ENCODE assay signal across 20 cellular contexts in the genomic region with DNA sequence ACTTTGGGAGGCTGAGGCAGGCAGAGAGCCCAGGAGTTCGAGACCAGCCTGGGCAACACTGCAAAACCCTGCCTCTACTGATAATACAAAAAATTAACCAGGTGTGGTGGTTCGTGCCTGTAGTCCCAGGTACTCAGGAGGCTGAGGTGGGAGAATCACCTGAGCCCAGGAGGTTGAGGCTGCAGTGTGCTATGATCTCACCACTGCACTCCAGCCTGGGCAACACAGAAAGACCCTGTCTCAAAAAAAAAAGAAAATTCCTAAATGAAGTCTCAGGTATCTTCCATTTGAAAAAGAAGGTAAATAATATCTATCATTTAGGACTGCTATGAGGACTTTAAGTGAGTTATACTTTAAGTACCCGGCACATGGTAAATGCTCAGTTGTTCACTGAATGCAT. TPM values are rescaled to one million over a fixed set of nuclear protein-coding genes. Genes with fewer than 3 reads are reported as not detected.
A peak's percentile ranks its signal among the peaks of the same experiment; 100 is the strongest.
DNase-seq lines count a peak whose midpoint lies in the region; FAIRE-seq and TF ChIP-seq lines count a peak whose summit lies in the region.
"Had no signal": no experiment of that assay in that cellular context is flagged by ENCODE, and none has a peak within 500 bp of the region (broad histone marks: within the 10 kb centered on the region; RNA-seq: fewer than 3 reads in every experiment).

No MANE protein-coding gene starts in this region.

- TF ChIP-seq CTCF in GM12875 (IDR thresholded peaks at IDR 0.05; ENCODE audit: borderline replicate concordance, insufficient read depth, low read depth, low read length) (no peak), OCI-LY1 (IDR thresholded peaks at IDR 0.05; ENCODE audit: low read length) (no peak), endothelial cell of umbilical vein (IDR thresholded peaks at IDR 0.05; ENCODE audit: extremely low read depth in 1 of 2, insufficient read depth in 1 of 2, low read depth in 1 of 2, low read length in 2 of 2) (no peak), tibial artery (IDR thresholded peaks at IDR 0.05) (no peak)

- no peak overlapping the region for H3K9ac ChIP-seq in OCI-LY1 (ENCODE audit: low read length)
- no peak overlapping the region for H3K9ac ChIP-seq in endothelial cell of umbilical vein (replicated peaks; ENCODE audit: extremely low read depth, insufficient read depth, low read length)
- H3K9ac ChIP-seq in skeletal muscle satellite cell (ENCODE audit: low read depth, low read length): no peak overlapping the region

- dilution Hi-C loops in endothelial cell of umbilical vein (cut with MboI; ENCODE audit: extremely low pct_ligation_motif_present, low sequenced_read_pairs): no loop called here

- intact Hi-C loops in endothelial cell of umbilical vein (cut with micrococcal nuclease): no loop called here
- intact Hi-C loops in cardiac septum (cut with DNase I): no loop called here
- intact Hi-C loops in tibial artery (cut with DNase I; ENCODE audit: low total_unique reads): no loop called here

- H3K9me3 ChIP-seq in OCI-LY1 (ENCODE audit: low read length) (no peaks in the 10 kb centered on the region), endothelial cell of umbilical vein (replicated peaks; ENCODE audit: control insufficient read depth, insufficient read depth, low read length) (no peaks in the 10 kb centered on the region), skeletal muscle satellite cell (replicated peaks; ENCODE audit: low read length) (no peaks in the 10 kb centered on the region), tibial artery (no peaks in the 10 kb centered on the region)
- H3K9me3 ChIP-seq: ascending aorta, colonic mucosa, MG63, SJCRH30, suprapubic skin had no signal

- TF ChIP-seq POLR2A in endothelial cell of umbilical vein (IDR thresholded peaks at IDR 0.05; ENCODE audit: low read depth, low read length): no peak

- H3K9me1 ChIP-seq in endothelial cell of umbilical vein (replicated peaks; ENCODE audit: control insufficient read depth, extremely low read depth, insufficient read depth, low read length): no peaks in the 10 kb centered on the region

- H3K4me2 ChIP-seq in OCI-LY1 (ENCODE audit: low read length): peak overlapping the region; percentile 86
- peak overlapping the region; percentile 86 for H3K4me2 ChIP-seq in endothelial cell of umbilical vein (ENCODE audit: insufficient read depth, low read length)
- H3K4me2 ChIP-seq in skeletal muscle satellite cell (ENCODE audit: low read length): peak overlapping the region; percentile 92

- H4K20me1 ChIP-seq in OCI-LY1 (ENCODE audit: insufficient read depth, low read length) (0 out of 2 replicates have a peak, but pooled peaks cover 4% of the 10 kb centered on the region), endothelial cell of umbilical vein (replicated peaks; ENCODE audit: control insufficient read depth, extremely low read depth, insufficient read depth, low read length) (peaks cover 3% of the 10 kb centered on the region)

- H3K79me2 ChIP-seq in OCI-LY1 (ENCODE audit: insufficient read depth, low read length) (peaks cover 79% of the 10 kb centered on the region), endothelial cell of umbilical vein (ENCODE audit: control insufficient read depth, insufficient read depth, low read length) (peaks cover 75% of the 10 kb centered on the region)

- H3K27ac ChIP-seq in OCI-LY1 (ENCODE audit: low read depth, low read length, poor library complexity, severe bottlenecking) (no peak overlapping the region), endothelial cell of umbilical vein (ENCODE audit: insufficient read depth, low read depth, low read length) (no peak overlapping the region), tibial artery (no peak overlapping the region)
- H3K27ac ChIP-seq: ascending aorta, colonic mucosa, SJCRH30, suprapubic skin had no signal

- POLR2A ChIA-PET in endothelial cell of umbilical vein (lab: Charles Lee): no interaction called here

- no peak for DNase-seq in endothelial cell of umbilical vein (ENCODE audit: low read depth, low spot score)
- no peak for DNase-seq in activated T-cell treated with anti-CD3 and anti-CD28 coated beads for 4 hours
- DNase-seq in cardiac septum (ENCODE audit: low spot score): no peak
- no peak for DNase-seq in tibial artery
- DNase-seq: activated CD4-positive, alpha-beta T cell treated with anti-CD3 and anti-CD28 coated beads, Interleukin-2, amount 50 U/mL, for 1 hour; activated naive CD4-positive, alpha-beta T cell; colonic mucosa; HCEC 1CT; MG63; NCI-H2029 treated with DMSO at 0.1 percent for 48 hours; NCI-H510A; OCI-M1; SJCRH30; stimulated activated CD4-positive, alpha-beta T cell treated with anti-CD3 and anti-CD28 coated beads, Interleukin-4, amount 100 ng/mL, for 24 hours had no signal

- H3K4me3 ChIP-seq in GM12875 (ENCODE audit: low read depth, low read length) (peak overlapping the region; percentile 77), OCI-LY1 (ENCODE audit: low read depth, low read length, poor library complexity, severe bottlenecking) (peak overlapping the region; percentile 25), endothelial cell of umbilical vein (replicated peaks in 1 of 3; ENCODE audit: insufficient read depth in 1 of 3, low read depth in 1 of 3, low read length in 3 of 3) (no peak overlapping the region), skeletal muscle satellite cell (ENCODE audit: low read length) (no peak overlapping the region), tibial artery (no peak overlapping the region)
- H3K4me3 ChIP-seq: ascending aorta, colonic mucosa, suprapubic skin had no signal

- peaks cover 30% of the 10 kb centered on the region for H3K36me3 ChIP-seq in OCI-LY1 (ENCODE audit: insufficient read depth, low read length)
- H3K36me3 ChIP-seq in endothelial cell of umbilical vein (ENCODE audit: control insufficient read depth in 2 of 2, extremely low read depth in 1 of 2, insufficient read depth in 2 of 2, low read length in 2 of 2): no peaks in the 10 kb centered on the region
- H3K36me3 ChIP-seq in skeletal muscle satellite cell (ENCODE audit: insufficient read depth, low read length): no peaks in the 10 kb centered on the region
- no peaks in the 10 kb centered on the region for H3K36me3 ChIP-seq in tibial artery
- H3K36me3 ChIP-seq: ascending aorta, colonic mucosa, suprapubic skin had no signal

- no peak for FAIRE-seq in endothelial cell of umbilical vein (lab: Jason Lieb, UNC)
- FAIRE-seq: frontal cortex had no signal

- H2AFZ ChIP-seq in OCI-LY1 (ENCODE audit: low read length) (no peak overlapping the region), endothelial cell of umbilical vein (ENCODE audit: low read depth, low read length) (no peak overlapping the region)

- no peaks in the 10 kb centered on the region for H3K9me2 ChIP-seq in OCI-LY1 (ENCODE audit: low read depth, low read length)

- H3K27me3 ChIP-seq in OCI-LY1 (ENCODE audit: insufficient read depth, low read length) (no peaks in the 10 kb centered on the region), endothelial cell of umbilical vein (ENCODE audit: control insufficient read depth in 2 of 2, insufficient read depth in 2 of 2, low read length in 2 of 2) (no peaks in the 10 kb centered on the region), skeletal muscle satellite cell (ENCODE audit: control insufficient read depth, insufficient read depth, low read length) (no peaks in the 10 kb centered on the region), tibial artery (no peaks in the 10 kb centered on the region)
- H3K27me3 ChIP-seq: ascending aorta, colonic mucosa, MG63, SJCRH30, suprapubic skin had no signal

- BruUV-seq in endothelial cell of umbilical vein (replicated peaks; lab: Mats Ljungman, UMichigan): no TSS peak

- H3K4me1 ChIP-seq in OCI-LY1 (ENCODE audit: insufficient read depth, low read length, severe bottlenecking) (peaks cover 38% of the 10 kb centered on the region), endothelial cell of umbilical vein (ENCODE audit: control insufficient read depth, extremely low read depth, insufficient read depth, low read length) (peaks cover 12% of the 10 kb centered on the region), skeletal muscle satellite cell (ENCODE audit: control insufficient read depth, insufficient read depth, low read length) (peaks cover 13% of the 10 kb centered on the region), tibial artery (peaks cover 0 to 41% (median 26%) of the 10 kb centered on the region in 4 donors)
- H3K4me1 ChIP-seq: SJCRH30 had no signal

- CTCF ChIA-PET in endothelial cell of umbilical vein (lab: Charles Lee): no interaction called here

- no peaks in the 10 kb centered on the region for H3F3A ChIP-seq in OCI-LY1 (ENCODE audit: insufficient read depth, low read length)

TF ChIP-seq in endothelial cell of umbilical vein, 7 proteins besides CTCF, POLR2A, EP300 and RAD21 (continues in another document):
- TF ChIP-seq EZH2 (IDR thresholded peaks at IDR 0.05; ENCODE audit: borderline replicate concordance, low read depth, low read length, severe bottlenecking): no peak
- no peak for TF ChIP-seq JUN (IDR thresholded peaks at IDR 0.05; ENCODE audit: borderline replicate concordance, insufficient read depth, insufficient read length, low read depth)
- no peak for TF ChIP-seq POLR2AphosphoS5 (IDR thresholded peaks at IDR 0.05; ENCODE audit: insufficient read depth, low read depth, low read length)
- TF ChIP-seq GATA2 (IDR thresholded peaks at IDR 0.05; ENCODE audit: insufficient read depth, insufficient read length, low read depth, low read length): no peak
- TF ChIP-seq FOS (IDR thresholded peaks at IDR 0.05; ENCODE audit: borderline replicate concordance, insufficient read depth, low read length): no peak

RNA-seq across cellular contexts. Expression of a gene that starts 2.9 kb away (rescaled TPM):
- 123 and 138 TPM in 2 replicates for total RNA-seq in endothelial cell of umbilical vein
- polyA plus RNA-seq in endothelial cell of umbilical vein: 23.0 and 24.0 TPM in 2 replicates
- polyA plus RNA-seq in endothelial cell of umbilical vein (2011; cell fraction: cytosol; rRNA removed): 23.0 and 25.6 TPM in 2 replicates
- polyA plus RNA-seq in endothelial cell of umbilical vein (2011; cell fraction: nucleus; rRNA removed): 35.5 and 48.3 TPM in 2 replicates
- polyA plus RNA-seq in endothelial cell of umbilical vein (2012): 52.6 and 70.4 TPM in 2 replicates
- 82.3 and 116 TPM in 2 replicates for polyA minus RNA-seq in endothelial cell of umbilical vein
- polyA minus RNA-seq in endothelial cell of umbilical vein (2011; cell fraction: cytosol; rRNA and poly(A)+ RNA removed): 64.7 TPM
- 92.0 and 92.4 TPM in 2 replicates for polyA minus RNA-seq in endothelial cell of umbilical vein (2011; cell fraction: nucleus; rRNA and poly(A)+ RNA removed)
- 33.9 and 35.5 TPM in 2 replicates for total RNA-seq in skeletal muscle satellite cell (2012; rRNA removed)
- 31.7 TPM for total RNA-seq in cardiac septum

RNA-seq across cellular contexts. Expression of a gene that starts 24.2 kb away (rescaled TPM):
- total RNA-seq in endothelial cell of umbilical vein (85.2 and 86.9 TPM in 2 replicates), cardiac septum (48.3 TPM)
- polyA plus RNA-seq in endothelial cell of umbilical vein: 79.0 and 80.1 TPM in 2 replicates
- 55.6 and 63.3 TPM in 2 replicates for polyA plus RNA-seq in endothelial cell of umbilical vein (2011; cell fraction: cytosol; rRNA removed)
- polyA plus RNA-seq in endothelial cell of umbilical vein (2011; cell fraction: nucleus; rRNA removed): 191 and 198 TPM in 2 replicates
- 43.7 and 46.1 TPM in 2 replicates for polyA plus RNA-seq in endothelial cell of umbilical vein (2012)
- 76.8 and 84.6 TPM in 2 replicates for polyA minus RNA-seq in endothelial cell of umbilical vein
- polyA minus RNA-seq in endothelial cell of umbilical vein (2011; cell fraction: cytosol; rRNA and poly(A)+ RNA removed): 74.7 TPM
- polyA minus RNA-seq in endothelial cell of umbilical vein (2011; cell fraction: nucleus; rRNA and poly(A)+ RNA removed): 80.4 and 81.4 TPM in 2 replicates
- 73.4 and 73.5 TPM in 2 replicates for total RNA-seq in skeletal muscle satellite cell (2012; rRNA removed)

Comparison
In these comparisons a context has a peak if more than half of its experiments do, and no peak if none do; other contexts are left out.
1. H3K4me3 ChIP-seq: peak in GM12875 (single experiment) and OCI-LY1 (single experiment); none in endothelial cell of umbilical vein (0 of 3), skeletal muscle satellite cell (single experiment) and tibial artery (0 of 2).
2. Peak in every context shown above with its lines, with median percentiles within 50 percentile points of each other: H3K4me2 ChIP-seq.